Comparison of ENCODE assay signal across 8 cellular contexts in genomic region chr1:211476200-211476849, GRCh38. TPM values are rescaled to one million over a fixed set of nuclear protein-coding genes. Genes with fewer than 3 reads are reported as not detected.
DNase-seq lines count a peak whose midpoint lies in the region; ATAC-seq and TF ChIP-seq lines count a peak whose summit lies in the region.

No MANE protein-coding gene starts in this region.

- ATAC-seq in HG03159 (IDR thresholded peaks at IDR 0.05; ENCODE audit: unreplicated experiment) (peak; percentile 83), mucosa of descending colon (peak; percentile 82)

- no peaks in the 10 kb centered on the region for H3K4me1 ChIP-seq in effector memory CD4-positive, alpha-beta T cell (ENCODE audit: control insufficient read depth, insufficient read depth, low read length, poor library complexity, severe bottlenecking)
- H3K4me1 ChIP-seq in mucosa of descending colon (ENCODE audit: low read depth): peaks cover 3% of the 10 kb centered on the region

- TF ChIP-seq CTCF in mucosa of descending colon (IDR thresholded peaks at IDR 0.05): peak; percentile 82

- H3K27ac ChIP-seq in effector memory CD4-positive, alpha-beta T cell (ENCODE audit: insufficient read depth, low read length, poor library complexity, severe bottlenecking): no peak overlapping the region

- no peaks in the 10 kb centered on the region for H3K36me3 ChIP-seq in effector memory CD4-positive, alpha-beta T cell (ENCODE audit: control insufficient read depth, insufficient read depth, low read length)
- H3K36me3 ChIP-seq in mucosa of descending colon (ENCODE audit: low read depth): no peaks in the 10 kb centered on the region

- no peaks in the 10 kb centered on the region for H3K27me3 ChIP-seq in effector memory CD4-positive, alpha-beta T cell (replicated peaks; ENCODE audit: control insufficient read depth, insufficient read depth, low read length, poor library complexity, severe bottlenecking)

- no peak overlapping the region for H3K4me3 ChIP-seq in effector memory CD4-positive, alpha-beta T cell (ENCODE audit: insufficient read depth, low read depth, low read length, poor library complexity, severe bottlenecking)
- no peak overlapping the region for H3K4me3 ChIP-seq in mucosa of descending colon

- DNase-seq in DMS79 treated with DMSO at 0.1 percent for 48 hours (lab: John Stamatoyannopoulos, UW) (peak; percentile 22), DMS79 (lab: John Stamatoyannopoulos, UW) (no peak), NCI-H526 treated with DMSO at 0.1 percent for 48 hours (lab: John Stamatoyannopoulos, UW) (peak; percentile 1), mucosa of descending colon (peak in 2 of 3 donors; percentile 67 to 89)
- DNase-seq in activated CD4-positive, alpha-beta T cell treated with anti-CD3 and anti-CD28 coated beads, Interleukin-2, amount 50 U/mL, for 4 hours: peak; percentile 75 to 77
- peak; percentile 36 to 60 (median 40) for DNase-seq in effector memory CD4-positive, alpha-beta T cell
- DNase-seq in stimulated activated CD8-positive, alpha-beta memory T cell treated with anti-CD3 and anti-CD28 coated beads, Interleukin-4, amount 100 ng/mL, for 48 hours: peak; percentile 82

- intact Hi-C loops in mucosa of descending colon (cut with DNase I, micrococcal nuclease): loop anchor here in 1 of 2 donors (10.0 kb wide), 1 partner anchor 178 kb away; no protein-coding TSS in a partner anchor

- no peaks in the 10 kb centered on the region for H3K9me3 ChIP-seq in effector memory CD4-positive, alpha-beta T cell (ENCODE audit: control insufficient read depth, low read length)
- no peaks in the 10 kb centered on the region for H3K9me3 ChIP-seq in mucosa of descending colon

RNA-seq across cellular contexts. Expression of gene RD3, which starts 15.6 kb away (rescaled TPM):
- not detected for total RNA-seq in mucosa of descending colon
